Comparison of ENCODE assay signal across 8 cellular contexts in the genomic region with DNA sequence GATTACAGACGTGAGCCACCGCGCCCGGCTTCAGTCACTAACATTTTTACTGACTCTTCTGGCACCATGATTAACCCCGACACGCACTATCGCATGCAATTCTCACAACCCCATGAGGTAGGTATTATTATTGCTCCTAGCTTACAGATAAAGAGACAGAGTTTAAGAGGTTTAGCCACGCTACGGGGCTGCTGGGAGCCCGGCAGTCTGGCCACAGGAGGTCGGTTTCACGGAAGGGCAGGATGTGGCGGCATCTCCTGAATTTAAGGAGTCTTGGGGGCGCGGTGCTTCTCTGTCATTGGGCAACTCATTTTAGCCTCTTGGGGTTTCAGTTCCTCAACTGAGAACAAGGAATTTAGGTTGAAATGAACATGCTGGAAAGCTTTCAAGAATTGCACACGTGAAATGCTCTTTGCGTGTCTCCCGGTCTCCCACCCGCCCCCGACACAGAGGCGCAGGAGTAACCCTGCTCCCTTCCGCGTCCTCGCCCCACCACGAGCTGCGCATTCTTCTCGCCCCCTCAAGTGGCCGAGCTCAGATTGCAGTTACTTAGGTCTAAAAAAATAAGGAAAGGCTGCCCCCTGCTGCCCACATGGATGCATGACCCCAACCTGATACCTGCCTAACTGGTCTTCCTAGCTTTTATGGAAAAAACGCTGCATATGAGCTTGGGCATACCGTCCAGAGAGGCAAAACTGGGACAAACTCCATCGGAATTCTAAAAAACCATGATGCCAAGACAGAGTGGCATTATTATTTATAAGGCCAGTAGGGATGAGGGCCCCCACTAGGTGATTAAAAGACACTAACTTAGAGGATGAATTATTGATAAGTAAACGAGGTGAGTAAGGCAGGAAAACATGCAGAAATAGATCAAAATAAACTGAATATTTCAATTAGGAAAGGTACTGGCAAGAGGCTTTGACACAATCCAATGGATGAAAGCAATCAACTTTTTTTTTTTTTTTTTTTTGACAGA. TPM values are rescaled to one million over a fixed set of nuclear protein-coding genes. Genes with fewer than 3 reads are reported as not detected.
A peak's percentile ranks its signal among the peaks of the same experiment; 100 is the strongest.
DNase-seq lines count a peak whose midpoint lies in the region; ATAC-seq and TF ChIP-seq lines count a peak whose summit lies in the region.

No MANE protein-coding gene starts in this region.

- H3K36me3 Mint-ChIP-seq in Calu3 (ENCODE audit: insufficient read depth, unreplicated experiment), result peaks cover 4% of the 10 kb centered on the region
- peaks cover 11% of the 10 kb centered on the region for H3K36me3 Mint-ChIP-seq in activated CD4-positive, alpha-beta memory T cell treated with anti-CD3 and anti-CD28 coated beads for 36 hours

- POLR2A ChIA-PET in activated CD4-positive, alpha-beta memory T cell treated with anti-CD3 and anti-CD28 coated beads for 36 hours (lab: Charles Lee), result interaction anchor here (0.8 to 8.8 kb wide), 5 partner anchors 15 to 146 kb away, joined by 3 to 195 read pairs (median 4); no protein-coding TSS in a partner anchor

- intact Hi-C loops in Calu3 (cut with micrococcal nuclease; ENCODE audit: unreplicated experiment), result loop anchor here (1.0 to 2.0 kb wide), 8 partner anchors 28 to 248 kb away; no protein-coding TSS in a partner anchor
- intact Hi-C loops in activated CD4-positive, alpha-beta memory T cell treated with anti-CD3 and anti-CD28 coated beads for 36 hours (cut with micrococcal nuclease), result loop anchor here (1.0 kb wide), 5 partner anchors 71 to 248 kb away; no protein-coding TSS in a partner anchor

- no peak overlapping the region for H3K4me3 ChIP-seq in HL-60 (replicated peaks; ENCODE audit: insufficient read depth, low read length)
- no peak overlapping the region for H3K4me3 ChIP-seq in lung

- TF ChIP-seq CTCF in Calu3 (IDR thresholded peaks at IDR 0.05; ENCODE audit: unreplicated experiment) (peak; percentile 95), HL-60 (IDR thresholded peaks at IDR 0.05; ENCODE audit: insufficient read depth, low read length) (peak; percentile 87), lung (IDR thresholded peaks at IDR 0.05; ENCODE audit: control extremely low read depth, extremely low read depth) (peak; percentile 96)

- H3K9me3 Mint-ChIP-seq in Calu3 (ENCODE audit: low read depth, unreplicated experiment), result no peaks in the 10 kb centered on the region
- H3K9me3 Mint-ChIP-seq in activated CD4-positive, alpha-beta memory T cell treated with anti-CD3 and anti-CD28 coated beads for 36 hours, result no peaks in the 10 kb centered on the region

- peaks cover 0 to 1% of the 10 kb centered on the region in 2 donors for H3K4me1 ChIP-seq in lung (ENCODE audit: control insufficient read depth in 2 of 2, insufficient read depth in 2 of 2, low read length in 2 of 2)

- no peak overlapping the region for H3K27ac ChIP-seq in HL-60 (replicated peaks)
- H3K27ac ChIP-seq in lung (ENCODE audit: low read depth in 1 of 2, low read length in 1 of 2), result no peak overlapping the region

- 12 to 15% methylated on average over 32 of the region's 32 CpGs for WGBS in lung, 2 donors

- ATAC-seq in GM21367 (IDR thresholded peaks at IDR 0.05; ENCODE audit: unreplicated experiment), result peak; percentile 91
- peak; percentile 92 for ATAC-seq in lung (ENCODE audit: insufficient read depth, low FRiP score)

- DNase-seq in Calu3, result peak; percentile 89
- DNase-seq in HL-60 (ENCODE audit: low read depth in 1 of 2, low spot score in 1 of 2), result peak; percentile 60 to 87
- DNase-seq in NCI-H748 treated with DMSO at 0.1 percent for 48 hours (lab: John Stamatoyannopoulos, UW), result peak; percentile 78
- peak; percentile 85 for DNase-seq in activated CD4-positive, alpha-beta memory T cell treated with anti-CD3 and anti-CD28 coated beads for 36 hours
- DNase-seq in effector CD4-positive, alpha-beta T cell, result peak; percentile 68
- DNase-seq in lung (ENCODE audit: low spot score), result peak; percentile 78
- DNase-seq in stimulated activated CD8-positive, alpha-beta memory T cell treated with anti-CD3 and anti-CD28 coated beads, Interleukin-4, amount 100 ng/mL, for 24 hours (ENCODE audit: low read depth), result peak; percentile 71

- peaks cover 12% of the 10 kb centered on the region for H3K4me1 Mint-ChIP-seq in Calu3 (ENCODE audit: low read depth, unreplicated experiment)
- peaks cover 3% of the 10 kb centered on the region for H3K4me1 Mint-ChIP-seq in activated CD4-positive, alpha-beta memory T cell treated with anti-CD3 and anti-CD28 coated beads for 36 hours (ENCODE audit: low read depth)

- H3K36me3 ChIP-seq in lung (ENCODE audit: control insufficient read depth in 2 of 2, insufficient read depth in 2 of 2, low read length in 2 of 2), result no peaks in the 10 kb centered on the region

- H3K27me3 Mint-ChIP-seq in Calu3 (ENCODE audit: unreplicated experiment), result peaks cover 37% of the 10 kb centered on the region
- H3K27me3 Mint-ChIP-seq in activated CD4-positive, alpha-beta memory T cell treated with anti-CD3 and anti-CD28 coated beads for 36 hours, result no peaks in the 10 kb centered on the region

- CTCF ChIA-PET in Calu3 (lab: Charles Lee), result interaction anchor here (0.7 to 2.9 kb wide), 37 partner anchors 8 to 1099 kb away, joined by 3 to 63 read pairs (median 5); partner anchors contain the start of genes PRSS1 and PRSS2
- CTCF ChIA-PET in activated CD4-positive, alpha-beta memory T cell treated with anti-CD3 and anti-CD28 coated beads for 36 hours (lab: Charles Lee), result interaction anchor here (0.6 to 20.0 kb wide), 33 partner anchors 10 to 438 kb away, joined by 3 to 390 read pairs (median 5); no protein-coding TSS in a partner anchor

- no peaks in the 10 kb centered on the region for H3K27me3 ChIP-seq in HL-60 (ENCODE audit: insufficient read depth, poor library complexity, severe bottlenecking)
- no peaks in the 10 kb centered on the region for H3K27me3 ChIP-seq in lung (ENCODE audit: control insufficient read depth, insufficient read depth)

- BruUV-seq in Calu3 (replicated peaks; lab: Mats Ljungman, UMichigan), result no TSS peak

- H3K9me3 ChIP-seq in lung (ENCODE audit: control insufficient read depth in 2 of 2, insufficient read depth in 1 of 2, low read length in 1 of 2), result no peaks in the 10 kb centered on the region

- H3K27ac Mint-ChIP-seq in Calu3 (ENCODE audit: unreplicated experiment), result no peak overlapping the region
- peak overlapping the region; percentile 90 for H3K27ac Mint-ChIP-seq in activated CD4-positive, alpha-beta memory T cell treated with anti-CD3 and anti-CD28 coated beads for 36 hours

- H3K4me3 Mint-ChIP-seq in Calu3 (ENCODE audit: low read depth, unreplicated experiment), result peak overlapping the region; percentile 64
- peak overlapping the region; percentile 70 for H3K4me3 Mint-ChIP-seq in activated CD4-positive, alpha-beta memory T cell treated with anti-CD3 and anti-CD28 coated beads for 36 hours

RNA-seq across cellular contexts. Expression of gene PRSS2, which starts 12.4 kb away (rescaled TPM):
- total RNA-seq in Calu3 (2022), result 0.64 TPM in 1 of 2 replicates, not detected in the other
- not detected for total RNA-seq in activated CD4-positive, alpha-beta memory T cell treated with anti-CD3 and anti-CD28 coated beads for 36 hours
- total RNA-seq in lung, result 10 to 100 TPM in 1 of 2 donors, not detected in 1; 47.9 TPM
- 1 to 10 TPM in 1 of 2 donors, under 1 TPM in 1; 0.35 to 1.7 TPM for polyA plus RNA-seq in lung

RNA-seq across cellular contexts. Expression of gene PRSS1, which starts 33.9 kb away (rescaled TPM):
- total RNA-seq in Calu3 (2022) (12.4 and 16.8 TPM in 2 replicates), lung (10 to 100 TPM in 1 of 2 donors, not detected in 1; 16.8 TPM)
- not detected for total RNA-seq in activated CD4-positive, alpha-beta memory T cell treated with anti-CD3 and anti-CD28 coated beads for 36 hours
- 1 to 10 TPM in 1 of 2 donors, under 1 TPM in 1; 0.41 to 1.1 TPM for polyA plus RNA-seq in lung
